8 cellular contexts compared by ENCODE assay signal in genomic region chrX:24498975-24499374, GRCh38. TPM values are rescaled to one million over a fixed set of nuclear protein-coding genes. Genes with fewer than 3 reads are reported as not detected.
A peak's percentile ranks its signal among the peaks of the same experiment; 100 is the strongest.
DNase-seq lines count a peak whose midpoint lies in the region; ATAC-seq and TF ChIP-seq lines count a peak whose summit lies in the region.

No MANE protein-coding gene starts in this region.

- POLR2A ChIA-PET in naive thymus-derived CD8-positive, alpha-beta T cell (lab: Charles Lee): interaction anchor here (0.8 to 1.7 kb wide), 3 partner anchors 19 to 103 kb away, joined by 3 to 10 read pairs (median 4); no protein-coding TSS in a partner anchor

- H3K27me3 ChIP-seq in breast epithelium: peaks cover 0 to 8% of the 10 kb centered on the region in 2 donors

- H3K27me3 Mint-ChIP-seq in naive thymus-derived CD8-positive, alpha-beta T cell: no peaks in the 10 kb centered on the region

- peaks cover 0 to 34% (median 1%) of the 10 kb centered on the region in 3 donors for H3K36me3 Mint-ChIP-seq in naive thymus-derived CD8-positive, alpha-beta T cell

- ATAC-seq in GM18499 (IDR thresholded peaks at IDR 0.05; ENCODE audit: insufficient read depth, unreplicated experiment) (peak; percentile 56), GM19452 (IDR thresholded peaks at IDR 0.05; ENCODE audit: unreplicated experiment) (no peak)
- peak; percentile 69 to 71 for ATAC-seq in naive thymus-derived CD8-positive, alpha-beta T cell

- peak overlapping the region in 4 of 10 donors; percentile 10 to 41 (median 18) for H3K4me3 Mint-ChIP-seq in naive thymus-derived CD8-positive, alpha-beta T cell

- TF ChIP-seq POLR2A in NB4 (IDR thresholded peaks at IDR 0.05; ENCODE audit: extremely low read depth, insufficient read length): no peak
- no peak for TF ChIP-seq POLR2A in breast epithelium (IDR thresholded peaks at IDR 0.05)

- DNase-seq in AG09309 (ENCODE audit: low read depth) (no peak), NB4 (ENCODE audit: low read depth) (peak; percentile 13), breast epithelium (ENCODE audit: low spot score in 2 of 2) (no peak), mesenteric fat pad (ENCODE audit: low spot score) (no peak), hepatic stellate cell (ENCODE audit: low spot score) (no peak)
- DNase-seq in naive thymus-derived CD8-positive, alpha-beta T cell: peak in 3 of 10 donors; percentile 29 to 48 (median 37)

- H3K27ac ChIP-seq in breast epithelium: no peak overlapping the region

- no peaks in the 10 kb centered on the region for H3K9me3 Mint-ChIP-seq in naive thymus-derived CD8-positive, alpha-beta T cell

- no peak overlapping the region for H3K4me3 ChIP-seq in AG09309 (ENCODE audit: control insufficient read depth, low read depth, low read length)
- H3K4me3 ChIP-seq in NB4 (ENCODE audit: low read depth, low read length): no peak overlapping the region
- H3K4me3 ChIP-seq in breast epithelium: no peak overlapping the region

- H3K9me3 ChIP-seq in breast epithelium: no peaks in the 10 kb centered on the region

- H3K27ac Mint-ChIP-seq in naive thymus-derived CD8-positive, alpha-beta T cell: peak overlapping the region in 3 of 10 donors; percentile 58 to 82 (median 68)

- intact Hi-C loops in breast epithelium (cut with DNase I; ENCODE audit: low total_unique reads): loop anchor here (10.0 kb wide), 1 partner anchor 104 kb away; no protein-coding TSS in a partner anchor

- H3K36me3 ChIP-seq in breast epithelium: no peaks in the 10 kb centered on the region

- TF ChIP-seq CTCF in AG09309 (IDR thresholded peaks at IDR 0.05; ENCODE audit: control insufficient read depth, insufficient read depth, low read depth, low read length, missing control alignments): peak; percentile 46
- no peak for TF ChIP-seq CTCF in NB4 (IDR thresholded peaks at IDR 0.05; ENCODE audit: low read depth, low read length)
- peak in 2 of 3 donors; percentile 64 to 73 for TF ChIP-seq CTCF in breast epithelium (IDR thresholded peaks at IDR 0.05)

- H3K4me1 ChIP-seq in breast epithelium: no peaks in the 10 kb centered on the region

- H3K4me1 Mint-ChIP-seq in naive thymus-derived CD8-positive, alpha-beta T cell: peaks cover 2 to 33% (median 30%) of the 10 kb centered on the region in 4 donors

RNA-seq across cellular contexts. Expression of gene PDK3, which starts 33.9 kb away (rescaled TPM):
- total RNA-seq in breast epithelium (10 to 100 TPM; 16.0 to 63.8 (median 32.8) TPM), mesenteric fat pad (8.5 TPM)
- 10 to 100 TPM; 26.7 to 27.0 TPM for total RNA-seq in naive thymus-derived CD8-positive, alpha-beta T cell
- polyA plus RNA-seq in naive thymus-derived CD8-positive, alpha-beta T cell: 10 to 100 TPM; 34.4 to 40.4 (median 39.9) TPM
